ENCODE assay signal across 1 cellular context in the genomic region with DNA sequence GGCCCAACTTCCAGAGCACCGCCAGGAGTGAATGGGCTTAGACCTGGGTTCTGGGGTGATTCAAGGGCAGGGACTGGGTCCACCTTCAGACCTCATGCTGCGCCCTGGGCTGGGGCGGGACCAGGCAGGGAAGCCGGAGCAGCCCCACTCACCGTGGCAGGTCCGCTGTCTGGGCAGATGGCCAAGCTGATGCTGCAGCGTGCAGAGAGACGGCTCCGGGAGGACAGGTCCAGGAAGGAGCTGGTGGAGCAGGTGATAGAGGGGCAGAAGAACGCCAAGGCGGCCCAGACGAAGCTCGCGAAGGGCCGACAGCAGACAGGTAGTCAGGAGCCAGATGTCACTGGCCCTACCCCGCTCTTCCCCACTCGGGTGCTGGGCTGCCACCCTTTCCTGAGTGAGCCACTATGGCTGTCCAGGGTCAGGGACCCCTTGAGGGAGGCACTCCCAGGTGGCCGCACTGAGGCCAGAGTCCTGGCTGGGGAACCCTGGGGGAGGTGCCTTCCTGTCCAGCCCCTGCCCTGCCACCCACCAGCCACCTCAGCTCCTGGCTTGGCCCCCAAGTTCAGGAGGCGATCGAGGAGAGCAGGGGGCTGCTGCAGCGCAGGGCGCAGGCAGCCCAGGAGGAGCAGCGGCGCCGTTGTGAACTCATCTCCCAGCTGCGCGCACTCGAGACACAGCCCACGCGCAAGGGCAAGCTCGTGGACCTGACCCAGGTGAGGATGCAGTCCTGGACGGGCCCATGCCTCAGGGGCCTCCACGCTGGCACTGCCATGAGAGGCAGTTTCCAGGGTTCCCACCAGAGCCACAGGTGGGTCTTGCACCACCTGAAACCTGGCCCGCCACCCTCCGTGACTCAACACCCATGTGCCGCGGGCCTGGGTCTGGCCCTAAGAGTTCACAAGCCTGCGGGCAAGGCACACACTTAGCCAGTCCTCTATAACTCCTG.
TF ChIP-seq lines count a peak whose summit lies in the region.

No MANE protein-coding gene starts in this region.

TF ChIP-seq in IMR-90, 13 proteins besides CTCF, POLR2A, EP300 and RAD21 (continued from another document):
- TF ChIP-seq FOS (IDR thresholded peaks at IDR 0.05; ENCODE audit: low read depth, low read length) = no peak
- TF ChIP-seq BHLHE40 (IDR thresholded peaks at IDR 0.05; ENCODE audit: low read depth, low read length) = no peak
